In genomic region chr22:49815641-49816071, GRCh38 we compare ENCODE assay signal across 17 cellular contexts. TPM values are rescaled to one million over a fixed set of nuclear protein-coding genes. Genes with fewer than 3 reads are reported as not detected.
DNase-seq lines count a peak whose midpoint lies in the region; ATAC-seq and TF ChIP-seq lines count a peak whose summit lies in the region.
"Had no signal": no experiment of that assay in that cellular context is flagged by ENCODE, and none has a peak within 500 bp of the region (broad histone marks: within the 10 kb centered on the region; RNA-seq: fewer than 3 reads in every experiment).

No MANE protein-coding gene starts in this region.

- H4K20me1 ChIP-seq in Loucy (ENCODE audit: insufficient read depth, low read length, poor library complexity, severe bottlenecking), result peaks cover 98% of the 10 kb centered on the region

- H3K4me1 Mint-ChIP-seq in activated CD4-positive, alpha-beta T cell treated with anti-CD3 and anti-CD28 coated beads for 36 hours, result peaks cover 68% of the 10 kb centered on the region
- H3K4me1 Mint-ChIP-seq in naive thymus-derived CD4-positive, alpha-beta T cell, result peaks cover 51 to 85% (median 77%) of the 10 kb centered on the region in 7 donors

- peaks cover 58% of the 10 kb centered on the region for H3K36me3 Mint-ChIP-seq in activated CD4-positive, alpha-beta T cell treated with anti-CD3 and anti-CD28 coated beads for 36 hours (ENCODE audit: low read depth)
- peaks cover 0 to 28% (median 19%) of the 10 kb centered on the region in 5 donors for H3K36me3 Mint-ChIP-seq in naive thymus-derived CD4-positive, alpha-beta T cell

- H2AFZ ChIP-seq in Loucy (ENCODE audit: low read length), result no peak overlapping the region

- CTCF ChIA-PET in activated CD4-positive, alpha-beta T cell treated with anti-CD3 and anti-CD28 coated beads for 36 hours (lab: Charles Lee), result no interaction called here
- CTCF ChIA-PET in naive thymus-derived CD4-positive, alpha-beta T cell (lab: Charles Lee), result no interaction called here

- peak; percentile 86 for ATAC-seq in activated CD4-positive, alpha-beta T cell treated with anti-CD3 and anti-CD28 coated beads for 36 hours
- no peak for ATAC-seq in naive thymus-derived CD4-positive, alpha-beta T cell
- no peak for ATAC-seq in HG03469 (IDR thresholded peaks at IDR 0.05; ENCODE audit: unreplicated experiment)
- ATAC-seq: SK-N-SH treated with all-trans-retinoic acid at 6 μM for 48 hours had no signal

- POLR2A ChIA-PET in activated CD4-positive, alpha-beta T cell treated with anti-CD3 and anti-CD28 coated beads for 36 hours (lab: Charles Lee), result interaction anchor here (0.6 kb wide), 1 partner anchor 23 kb away, joined by 5 read pairs; no protein-coding TSS in a partner anchor
- POLR2A ChIA-PET in naive thymus-derived CD4-positive, alpha-beta T cell (lab: Charles Lee), result interaction anchor here (1.4 kb wide), 1 partner anchor 14 kb away, joined by 4 read pairs; no protein-coding TSS in a partner anchor

- H3K27me3 Mint-ChIP-seq in activated CD4-positive, alpha-beta T cell treated with anti-CD3 and anti-CD28 coated beads for 36 hours, result no peaks in the 10 kb centered on the region
- no peaks in the 10 kb centered on the region for H3K27me3 Mint-ChIP-seq in naive thymus-derived CD4-positive, alpha-beta T cell
- H3K27me3 Mint-ChIP-seq: activated B cell treated with CpG ODN at 0.5 μM for 24 hours had no signal

- DNase-seq in activated CD4-positive, alpha-beta T cell treated with anti-CD3 and anti-CD28 coated beads for 36 hours, result peak; percentile 53
- no peak for DNase-seq in activated CD4-positive, alpha-beta T cell treated with anti-CD3 and anti-CD28 coated beads for 4 hours
- DNase-seq in astrocyte of the hippocampus (ENCODE audit: low read depth, low spot score) (peak; percentile 51), HUDEP-2 (lab: John Stamatoyannopoulos, UW; ENCODE audit: unreplicated experiment in 76 of 76) (no peak), adrenal gland (no peak)
- DNase-seq in naive thymus-derived CD4-positive, alpha-beta T cell, result no peak
- DNase-seq: activated B cell treated with CpG ODN at 0.5 μM for 24 hours, activated gamma-delta T cell treated with Interleukin-2 at 50 U/mL for 16 hours, cortex of kidney, esophagus squamous epithelium, hypothalamus, NCI-H2171, thyroid gland had no signal

- TF ChIP-seq CTCF in Loucy (conservative IDR thresholded peaks at IDR 0.05; ENCODE audit: low read length) (no peak), adrenal gland (IDR thresholded peaks at IDR 0.05) (no peak)

- H3K9me2 ChIP-seq in Loucy (replicated peaks; ENCODE audit: low read depth, low read length), result no peaks in the 10 kb centered on the region

- H3K4me1 ChIP-seq in Loucy (ENCODE audit: insufficient read depth, low read length, poor library complexity, severe bottlenecking), result peaks cover 50% of the 10 kb centered on the region
- H3K4me1 ChIP-seq in naive thymus-derived CD4-positive, alpha-beta T cell (ENCODE audit: control insufficient read depth in 2 of 2, insufficient read depth in 2 of 2, low read length in 2 of 2), result peaks cover 15 to 37% of the 10 kb centered on the region in 2 donors
- peaks cover 7 to 27% of the 10 kb centered on the region in 2 donors for H3K4me1 ChIP-seq in adrenal gland (replicated peaks in 1 of 2)

- H3K4me3 Mint-ChIP-seq in activated CD4-positive, alpha-beta T cell treated with anti-CD3 and anti-CD28 coated beads for 36 hours, result no peak overlapping the region
- H3K4me3 Mint-ChIP-seq in naive thymus-derived CD4-positive, alpha-beta T cell, result peak overlapping the region in 3 of 10 donors; percentile 31 to 44 (median 37)
- H3K4me3 Mint-ChIP-seq: activated B cell treated with CpG ODN at 0.5 μM for 24 hours had no signal

- no peak overlapping the region for H3K4me3 ChIP-seq in Loucy (ENCODE audit: low read length, poor library complexity, severe bottlenecking)
- no peak overlapping the region for H3K4me3 ChIP-seq in naive thymus-derived CD4-positive, alpha-beta T cell (ENCODE audit: low read length)
- no peak overlapping the region for H3K4me3 ChIP-seq in adrenal gland
- H3K4me3 ChIP-seq: esophagus squamous epithelium, smooth muscle cell, thyroid gland had no signal

- no peak overlapping the region for H3K9ac ChIP-seq in Loucy (ENCODE audit: low read depth, low read length, poor library complexity, severe bottlenecking)

- H3K79me2 ChIP-seq in Loucy (ENCODE audit: insufficient read depth, low read length), result peaks cover 100% of the 10 kb centered on the region

- H3K36me3 ChIP-seq in Loucy (ENCODE audit: insufficient read depth, low read length) (peaks cover 69% of the 10 kb centered on the region), adrenal gland (replicated peaks in 1 of 2) (peaks cover 0 to 42% of the 10 kb centered on the region in 2 donors)
- peaks cover 8 to 44% (median 17%) of the 10 kb centered on the region in 3 experiments for H3K36me3 ChIP-seq in naive thymus-derived CD4-positive, alpha-beta T cell (ENCODE audit: control insufficient read depth in 2 of 3, insufficient read depth in 3 of 3, low read length in 3 of 3)

- WGBS in adrenal gland, 4 donors, result 71 to 80% (median 75%) methylated on average over 11 to 15 of the region's 15 CpGs

- H3K27me3 ChIP-seq in Loucy (ENCODE audit: insufficient read depth, low read length, poor library complexity, severe bottlenecking) (no peaks in the 10 kb centered on the region), adrenal gland (no peaks in the 10 kb centered on the region)
- H3K27me3 ChIP-seq in naive thymus-derived CD4-positive, alpha-beta T cell (ENCODE audit: control insufficient read depth in 2 of 2, insufficient read depth in 2 of 2, low read length in 2 of 2), result no peaks in the 10 kb centered on the region
- H3K27me3 ChIP-seq: esophagus squamous epithelium, thyroid gland had no signal

- no peaks in the 10 kb centered on the region for H3K9me3 Mint-ChIP-seq in activated CD4-positive, alpha-beta T cell treated with anti-CD3 and anti-CD28 coated beads for 36 hours (ENCODE audit: low read depth)
- no peaks in the 10 kb centered on the region for H3K9me3 Mint-ChIP-seq in naive thymus-derived CD4-positive, alpha-beta T cell
- H3K9me3 Mint-ChIP-seq: activated B cell treated with CpG ODN at 0.5 μM for 24 hours had no signal

- intact Hi-C loops in activated CD4-positive, alpha-beta T cell treated with anti-CD3 and anti-CD28 coated beads for 36 hours (cut with DNase I, micrococcal nuclease), result no loop called here
- intact Hi-C loops in naive thymus-derived CD4-positive, alpha-beta T cell (cut with micrococcal nuclease), result no loop called here
- intact Hi-C loops in adrenal gland (cut with DNase I), result no loop called here

- H3K27ac Mint-ChIP-seq in activated CD4-positive, alpha-beta T cell treated with anti-CD3 and anti-CD28 coated beads for 36 hours, result no peak overlapping the region
- H3K27ac Mint-ChIP-seq in naive thymus-derived CD4-positive, alpha-beta T cell, result peak overlapping the region in 5 of 9 donors; percentile 14 to 67 (median 62)
- H3K27ac Mint-ChIP-seq: activated B cell treated with CpG ODN at 0.5 μM for 24 hours had no signal

- H3F3A ChIP-seq in Loucy (ENCODE audit: low read depth), result no peaks in the 10 kb centered on the region; the same call in 1 of the 2 replicates

- H3K27ac ChIP-seq in naive thymus-derived CD4-positive, alpha-beta T cell (ENCODE audit: low read depth, low read length), result no peak overlapping the region
- H3K27ac ChIP-seq in adrenal gland, result no peak overlapping the region
- H3K27ac ChIP-seq: esophagus squamous epithelium, thyroid gland had no signal

- no peaks in the 10 kb centered on the region for H3K9me3 ChIP-seq in Loucy (ENCODE audit: insufficient read depth, low read depth, low read length)
- H3K9me3 ChIP-seq in naive thymus-derived CD4-positive, alpha-beta T cell (ENCODE audit: control insufficient read depth in 2 of 3, low read length in 3 of 3), result no peaks in the 10 kb centered on the region
- no peaks in the 10 kb centered on the region for H3K9me3 ChIP-seq in adrenal gland (replicated peaks in 1 of 3)
- H3K9me3 ChIP-seq: esophagus squamous epithelium, thyroid gland had no signal

- peak overlapping the region; percentile 39 for H3K4me2 ChIP-seq in Loucy (ENCODE audit: low read depth, low read length, poor library complexity, severe bottlenecking)
- H3K4me2 ChIP-seq: smooth muscle cell had no signal

- TF ChIP-seq POLR2A in adrenal gland (IDR thresholded peaks at IDR 0.05), result no peak

RNA-seq across cellular contexts. Expression of gene BRD1, which starts 12.0 kb away (rescaled TPM):
- 10 to 100 TPM; 22.1 to 23.6 TPM for total RNA-seq in activated CD4-positive, alpha-beta T cell treated with anti-CD3 and anti-CD28 coated beads for 36 hours
- total RNA-seq in naive thymus-derived CD4-positive, alpha-beta T cell, result 100 to 1,000 TPM in 2 of 5 experiments, 10 to 100 TPM in 3; 50.0 to 130 (median 87.7) TPM
- polyA plus RNA-seq in naive thymus-derived CD4-positive, alpha-beta T cell, result 1 to 10 TPM; 2.8 to 3.4 TPM
- 10 to 100 TPM; 17.8 to 62.4 (median 28.6) TPM for total RNA-seq in adrenal gland
- polyA plus RNA-seq in adrenal gland, result 10 to 100 TPM in 2 of 3 donors, 1 to 10 TPM in 1; 9.4 to 29.8 (median 26.9) TPM

RNA-seq across cellular contexts. Expression of gene ZBED4, which starts 38.0 kb away (rescaled TPM):
- total RNA-seq in activated CD4-positive, alpha-beta T cell treated with anti-CD3 and anti-CD28 coated beads for 36 hours, result 10 to 100 TPM; 17.3 to 17.4 TPM
- 10 to 100 TPM; 13.6 to 20.1 (median 17.1) TPM for total RNA-seq in naive thymus-derived CD4-positive, alpha-beta T cell
- 10 to 100 TPM in 1 of 2 donors, 1 to 10 TPM in 1; 6.0 to 10.6 TPM for polyA plus RNA-seq in naive thymus-derived CD4-positive, alpha-beta T cell
- 1 to 10 TPM; 4.1 to 8.6 (median 6.8) TPM for total RNA-seq in adrenal gland
- 1 to 10 TPM; 2.1 to 5.1 (median 3.0) TPM for polyA plus RNA-seq in adrenal gland

Comparison
In these comparisons a context has a peak if more than half of its experiments do, and no peak if none do; other contexts are left out.
1. DNase-seq: peak in activated CD4-positive, alpha-beta T cell treated with anti-CD3 and anti-CD28 coated beads for 36 hours (single experiment) and astrocyte of the hippocampus (single experiment); none in activated CD4-positive, alpha-beta T cell treated with anti-CD3 and anti-CD28 coated beads for 4 hours (0 of 2), naive thymus-derived CD4-positive, alpha-beta T cell (0 of 9), HUDEP-2 (0 of 76) and adrenal gland (0 of 7).